Comparison of ENCODE assay signal across 1 cellular context in genomic region chr14:36773136-36773540, GRCh38.
A peak's percentile ranks its signal among the peaks of the same experiment; 100 is the strongest.
TF ChIP-seq lines count a peak whose summit lies in the region.

No MANE protein-coding gene starts in this region.

TF ChIP-seq in HEK293, 187 proteins besides CTCF, POLR2A, EP300 and RAD21 (continued from another document):
- TF ChIP-seq ZNF639 (tag by site-specific recombination; IDR thresholded peaks at IDR 0.05) (peak; percentile 60; the same call in 1 of the 2 replicates), KLF17 (tag by site-specific recombination; IDR thresholded peaks at IDR 0.05) (peak; percentile 31; the same call in 1 of the 2 replicates), ZNF692 (tag by site-specific recombination; IDR thresholded peaks at IDR 0.05) (peak; percentile 53; the same call in 1 of the 2 replicates), KLF8 (tag by site-specific recombination; IDR thresholded peaks at IDR 0.05) (peak; percentile 58; the same call in 1 of the 2 replicates), ZBTB17 (tag by site-specific recombination; IDR thresholded peaks at IDR 0.05) (peak; percentile 37; the same call in 1 of the 2 replicates), PRDM10 (tag by site-specific recombination; IDR thresholded peaks at IDR 0.05) (no peak), TRIM28 (IDR thresholded peaks at IDR 0.05; ENCODE audit: borderline replicate concordance, low read length) (peak; percentile 12; the same call in 1 of the 2 replicates), ZNF366 (tag by site-specific recombination; conservative IDR thresholded peaks at IDR 0.05) (0 out of 2 replicates have a peak, but pooled peaks have one; percentile 10), TSHZ1 (tag by site-specific recombination; IDR thresholded peaks at IDR 0.05; ENCODE audit: borderline replicate concordance) (peak; percentile 67; the same call in 1 of the 2 replicates), ZNF335 (tag by site-specific recombination; conservative IDR thresholded peaks at IDR 0.05) (peak; percentile 28; the same call in 1 of the 2 replicates), ZBTB21 (tag by site-specific recombination; IDR thresholded peaks at IDR 0.05) (peak; percentile 44; the same call in 1 of the 2 replicates), ZNF37A (tag by site-specific recombination; IDR thresholded peaks at IDR 0.05) (no peak), ZNF48 (tag by site-specific recombination; IDR thresholded peaks at IDR 0.05) (no peak), ZNF223 (tag by site-specific recombination; IDR thresholded peaks at IDR 0.05) (no peak), SP7 (tag by site-specific recombination; IDR thresholded peaks at IDR 0.05) (peak; percentile 74), ZXDB (tag by site-specific recombination; IDR thresholded peaks at IDR 0.05) (peak; percentile 59), ELK4 (IDR thresholded peaks at IDR 0.05; ENCODE audit: borderline replicate concordance, low read depth, low read length) (no peak), ZNF391 (tag by site-specific recombination; IDR thresholded peaks at IDR 0.05; ENCODE audit: borderline replicate concordance, low read depth) (no peak), OSR2 (tag by site-specific recombination; IDR thresholded peaks at IDR 0.05) (peak; percentile 50; the same call in 1 of the 2 replicates), ZNF658 (tag by site-specific recombination; IDR thresholded peaks at IDR 0.05) (no peak), ZNF266 (tag by site-specific recombination; IDR thresholded peaks at IDR 0.05; ENCODE audit: low read depth) (no peak), PRDM6 (tag by site-specific recombination; IDR thresholded peaks at IDR 0.05) (peak; percentile 38; the same call in 1 of the 2 replicates), ZNF629 (tag by site-specific recombination; IDR thresholded peaks at IDR 0.05) (peak; percentile 74), ZNF354C (tag by site-specific recombination; IDR thresholded peaks at IDR 0.05; ENCODE audit: borderline replicate concordance, low read depth) (no peak)
